Comparison of ENCODE assay signal across 32 cellular contexts in genomic region chr10:8726666-8727065, GRCh38.
"Had no signal": no experiment of that assay in that cellular context is flagged by ENCODE, and none has a peak within 500 bp of the region (broad histone marks: within the 10 kb centered on the region; RNA-seq: fewer than 3 reads in every experiment).

No MANE protein-coding gene starts in this region.

- H3K27ac ChIP-seq: adrenal gland, brain microvascular endothelial cell, SJCRH30, SK-N-MC had no signal

- H3K36me3 ChIP-seq: adrenal gland, brain microvascular endothelial cell, MG63, SJCRH30 had no signal

- H3K4me3 ChIP-seq: adrenal gland, MG63, SJCRH30, SK-N-MC had no signal

- H3K27ac Mint-ChIP-seq: activated CD4-positive, alpha-beta T cell treated with anti-CD3 and anti-CD28 coated beads for 36 hours; activated CD4-positive, alpha-beta T cell treated with anti-CD3 and anti-CD28 coated beads, Interleukin-2, amount 10 ng/mL, durations not matched to agents 7 days and 5 days; activated CD8-positive, alpha-beta T cell treated with anti-CD3 and anti-CD28 coated beads, Interleukin-2, amount 10 ng/mL, durations not matched to agents 7 days and 5 days; T-cell; T-helper 17 cell; WTC11 had no signal

- H3K4me3 Mint-ChIP-seq: activated CD4-positive, alpha-beta T cell treated with anti-CD3 and anti-CD28 coated beads for 36 hours; activated CD4-positive, alpha-beta T cell treated with anti-CD3 and anti-CD28 coated beads, Interleukin-2, amount 10 ng/mL, durations not matched to agents 7 days and 5 days; activated CD8-positive, alpha-beta T cell treated with anti-CD3 and anti-CD28 coated beads, Interleukin-2, amount 10 ng/mL, durations not matched to agents 7 days and 5 days; T-cell; T-helper 17 cell; WTC11 had no signal

- H3K4me1 Mint-ChIP-seq: activated CD4-positive, alpha-beta T cell treated with anti-CD3 and anti-CD28 coated beads for 36 hours; activated CD4-positive, alpha-beta T cell treated with anti-CD3 and anti-CD28 coated beads, Interleukin-2, amount 10 ng/mL, durations not matched to agents 7 days and 5 days; T-cell; T-helper 17 cell had no signal

- H3K9me3 ChIP-seq: adrenal gland, MG63, SJCRH30 had no signal

- FAIRE-seq: colon had no signal

- H3K27me3 ChIP-seq: adrenal gland, brain microvascular endothelial cell, MG63, SJCRH30 had no signal

- ATAC-seq: activated CD4-positive, alpha-beta T cell treated with anti-CD3 and anti-CD28 coated beads for 36 hours; activated CD4-positive, CD25-positive, alpha-beta regulatory T cell treated with anti-CD3 and anti-CD28 coated beads, Interleukin-2, amount 50 U/mL, for 24 hours; activated CD8-positive, alpha-beta T cell treated with anti-CD3 and anti-CD28 coated beads, Interleukin-2, amount 10 ng/mL, durations not matched to agents 7 days and 5 days; T-cell; T-helper 17 cell; WTC11 had no signal

- H3K4me1 ChIP-seq: adrenal gland, SJCRH30 had no signal

- DNase-seq: activated CD4-positive, alpha-beta T cell treated with anti-CD3 and anti-CD28 coated beads for 36 hours; activated CD4-positive, alpha-beta T cell treated with anti-CD3 and anti-CD28 coated beads, Interleukin-2, amount 10 ng/mL, durations not matched to agents 7 days and 5 days; activated CD4-positive, alpha-beta T cell treated with anti-CD3 and anti-CD28 coated beads, Interleukin-2, amount 50 U/mL, for 48 hours; activated CD8-positive, alpha-beta memory T cell treated with anti-CD3 and anti-CD28 coated beads, Interleukin-2, amount 50 U/mL, for 4 hours; activated CD8-positive, alpha-beta T cell treated with anti-CD3 and anti-CD28 coated beads, Interleukin-2, amount 10 ng/mL, durations not matched to agents 7 days and 5 days; activated effector memory CD4-positive, alpha-beta T cell treated with Interleukin-2 at 50 U/mL for 16 hours; activated naive CD4-positive, alpha-beta T cell; activated naive CD4-positive, alpha-beta T cell treated with anti-CD3 and anti-CD28 coated beads, Interleukin-2, amount 50 U/mL, for 16 hours; activated T-cell treated with anti-CD3 and anti-CD28 coated beads, Interleukin-2, amount 50 U/mL, for 48 hours; adrenal gland; anterior cingulate cortex; brain microvascular endothelial cell; central memory CD4-positive, alpha-beta T cell; Karpas-422; KBM-7; MG63; NCI-H1048; NCI-H1105 treated with DMSO at 0.1 percent for 48 hours; NCI-H1436 treated with DMSO at 0.1 percent for 48 hours; NCI-H1694 treated with DMSO at 0.1 percent for 48 hours; NCI-H2029; NCI-H510A; NCI-H748 treated with DMSO at 0.1 percent for 48 hours; NK-92 treated with Interleukin-12 subunit alpha and Interleukin-12 subunit beta, amount 100 ng/mL, for 24 hours; SHP77; SJCRH30; T-cell; T-helper 17 cell had no signal
